ENCODE assay signal across 15 cellular contexts in the genomic region with DNA sequence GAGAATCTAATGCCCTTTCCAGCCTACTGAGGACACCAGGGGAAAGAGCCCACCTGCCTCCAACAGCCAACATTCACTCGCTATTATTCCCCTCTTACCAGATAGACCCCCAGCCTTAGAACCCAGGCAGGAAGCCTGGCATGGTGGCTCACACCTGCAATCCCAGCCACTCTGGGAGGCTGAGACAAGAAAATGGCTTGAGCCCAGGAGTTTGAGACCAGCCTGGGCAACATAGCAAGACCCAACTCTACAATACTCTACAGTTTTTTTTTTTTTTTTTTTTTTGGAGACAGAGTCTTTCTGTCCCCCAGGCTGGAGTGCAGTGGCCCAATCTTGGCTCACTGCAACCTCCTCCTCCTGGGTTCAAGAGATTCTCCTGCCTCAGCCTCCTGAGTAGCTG.
"Had no signal": no experiment of that assay in that cellular context is flagged by ENCODE, and none has a peak within 500 bp of the region (broad histone marks: within the 10 kb centered on the region; RNA-seq: fewer than 3 reads in every experiment).

No MANE protein-coding gene starts in this region.

- H3K4me3 Mint-ChIP-seq: stimulated activated naive B cell treated with anti-CD40 and anti-IgM and Interleukin-4, amounts not matched to agents 10 μg/mL and 1 μg/mL and 100 μg/mL, for 72 hours had no signal

- H3K9me3 ChIP-seq: gastrocnemius medialis, tibial artery, uterus had no signal

- H3K27ac ChIP-seq: ascending aorta, cardiac muscle cell, gastrocnemius medialis, tibial artery, uterus had no signal

- H3K4me3 ChIP-seq: ascending aorta, cardiac muscle cell, gastrocnemius medialis, tibial artery, uterus had no signal

- H3K36me3 ChIP-seq: ascending aorta, cardiac muscle cell, gastrocnemius medialis, tibial artery, uterus had no signal

- H3K27ac Mint-ChIP-seq: activated T-cell treated with anti-CD3 and anti-CD28 coated beads, Interleukin-2, amount 50 U/mL, for 72 hours; stimulated activated naive B cell treated with anti-CD40 and anti-IgM and Interleukin-4, amounts not matched to agents 10 μg/mL and 1 μg/mL and 100 μg/mL, for 72 hours had no signal

- H3K27me3 ChIP-seq: ascending aorta, cardiac muscle cell, gastrocnemius medialis, tibial artery, uterus had no signal

- DNase-seq: activated CD4-positive, alpha-beta T cell treated with anti-CD3 and anti-CD28 coated beads, Interleukin-2, amount 50 U/mL, for 48 hours; activated CD4-positive, CD25-positive, alpha-beta regulatory T cell treated with anti-CD3 and anti-CD28 coated beads, Interleukin-2, amount 50 U/mL, for 72 hours; activated naive CD4-positive, alpha-beta T cell; activated T-cell treated with anti-CD3 and anti-CD28 coated beads, Interleukin-2, amount 50 U/mL, for 72 hours; gastrocnemius medialis; islet precursor cell; naive B cell; occipital lobe; stimulated activated CD4-positive, alpha-beta T cell treated with anti-CD3 and anti-CD28 coated beads, Interleukin-4, amount 100 ng/mL, for 1 hour; stimulated activated naive B cell treated with anti-CD40 and anti-IgM and Interleukin-4, amounts not matched to agents 10 μg/mL and 1 μg/mL and 100 μg/mL, for 72 hours; T-helper 9 cell; tibial artery; uterus had no signal

- H3K36me3 Mint-ChIP-seq: naive B cell had no signal

- H3K9me3 Mint-ChIP-seq: activated T-cell treated with anti-CD3 and anti-CD28 coated beads, Interleukin-2, amount 50 U/mL, for 72 hours; naive B cell; stimulated activated naive B cell treated with anti-CD40 and anti-IgM and Interleukin-4, amounts not matched to agents 10 μg/mL and 1 μg/mL and 100 μg/mL, for 72 hours had no signal
